In the genomic region with DNA sequence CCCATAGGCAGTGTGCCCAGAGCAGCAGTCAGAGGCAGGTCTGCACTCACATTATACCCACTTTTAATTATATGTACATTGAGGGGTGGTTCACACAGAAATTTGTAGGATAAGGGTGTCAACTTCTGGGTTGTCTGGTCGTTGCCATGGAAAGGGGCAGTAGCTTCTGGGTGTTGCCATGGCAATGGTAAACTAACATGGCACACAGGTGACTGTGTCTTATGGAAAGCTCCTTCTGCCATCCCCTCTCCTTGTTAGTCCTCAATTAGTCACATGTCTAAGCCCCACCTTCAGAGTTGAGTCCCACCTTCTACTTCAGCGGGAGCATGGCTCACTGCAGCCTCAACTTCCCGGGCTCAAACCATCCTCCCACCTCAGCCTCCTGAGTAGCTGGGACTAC, we compare ENCODE assay signal across 27 cellular contexts.
"Had no signal": no experiment of that assay in that cellular context is flagged by ENCODE, and none has a peak within 500 bp of the region (broad histone marks: within the 10 kb centered on the region; RNA-seq: fewer than 3 reads in every experiment).

No MANE protein-coding gene starts in this region.

- H3K36me3 Mint-ChIP-seq: activated naive CD8-positive, alpha-beta T cell; brain had no signal

- H3K9me3 Mint-ChIP-seq: activated T-helper 17 cell treated with anti-CD3 and anti-CD28 coated beads, Interleukin-2, amount 50 U/mL, for 72 hours; central memory CD8-positive, alpha-beta T cell had no signal

- H3K27me3 Mint-ChIP-seq: activated CD4-positive, alpha-beta T cell treated with anti-CD3 and anti-CD28 coated beads, Interleukin-2, amount 10 ng/mL, durations not matched to agents 24 days and 14 days; activated naive CD8-positive, alpha-beta T cell; activated T-helper 17 cell treated with anti-CD3 and anti-CD28 coated beads, Interleukin-2, amount 50 U/mL, for 72 hours; T-helper 17 cell had no signal

- H3K4me1 Mint-ChIP-seq: central memory CD8-positive, alpha-beta T cell had no signal

- H3K4me1 ChIP-seq: Peyer's patch had no signal

- H3K36me3 ChIP-seq: MG63, Peyer's patch had no signal

- H3K27me3 ChIP-seq: MG63, Peyer's patch had no signal

- H3K27ac Mint-ChIP-seq: activated CD4-positive, alpha-beta T cell treated with anti-CD3 and anti-CD28 coated beads, Interleukin-2, amount 10 ng/mL, durations not matched to agents 24 days and 14 days; activated naive CD4-positive, alpha-beta T cell treated with anti-CD3 and anti-CD28 coated beads for 36 hours; activated naive CD8-positive, alpha-beta T cell; activated T-helper 17 cell treated with anti-CD3 and anti-CD28 coated beads, Interleukin-2, amount 50 U/mL, for 72 hours; brain; T-helper 17 cell; WTC11 had no signal

- H3K27ac ChIP-seq: Peyer's patch had no signal

- H3K4me3 ChIP-seq: MG63, Peyer's patch had no signal

- DNase-seq: activated CD4-positive, alpha-beta T cell treated with anti-CD3 and anti-CD28 coated beads for 1 hour; activated CD4-positive, alpha-beta T cell treated with anti-CD3 and anti-CD28 coated beads, Interleukin-2, amount 10 ng/mL, durations not matched to agents 24 days and 14 days; activated CD4-positive, alpha-beta T cell treated with anti-CD3 and anti-CD28 coated beads, Interleukin-2, amount 50 U/mL, for 48 hours; activated gamma-delta T cell; activated naive CD4-positive, alpha-beta T cell treated with anti-CD3 and anti-CD28 coated beads for 36 hours; activated T-cell treated with anti-CD3 and anti-CD28 coated beads for 4 hours; activated T-cell treated with anti-CD3 and anti-CD28 coated beads, Interleukin-2, amount 50 U/mL, for 48 hours; amygdala; KG1; MG63; MV-4-11; NCI-H1105; NCI-H1436; NCI-H1694 treated with DMSO at 0.1 percent for 48 hours; NCI-H2029 treated with DMSO at 0.1 percent for 48 hours; NCI-H345; NCI-H510A; NCI-H526 treated with DMSO at 0.1 percent for 48 hours; SHP77 treated with DMSO at 0.1 percent for 48 hours; T-helper 17 cell; T-helper 9 cell had no signal

- H3K4me3 Mint-ChIP-seq: activated CD4-positive, alpha-beta T cell treated with anti-CD3 and anti-CD28 coated beads, Interleukin-2, amount 10 ng/mL, durations not matched to agents 24 days and 14 days; activated naive CD4-positive, alpha-beta T cell treated with anti-CD3 and anti-CD28 coated beads for 36 hours; activated naive CD8-positive, alpha-beta T cell; activated T-helper 17 cell treated with anti-CD3 and anti-CD28 coated beads, Interleukin-2, amount 50 U/mL, for 72 hours; brain; central memory CD8-positive, alpha-beta T cell; WTC11 had no signal
